18 cellular contexts compared by ENCODE assay signal in the genomic region with DNA sequence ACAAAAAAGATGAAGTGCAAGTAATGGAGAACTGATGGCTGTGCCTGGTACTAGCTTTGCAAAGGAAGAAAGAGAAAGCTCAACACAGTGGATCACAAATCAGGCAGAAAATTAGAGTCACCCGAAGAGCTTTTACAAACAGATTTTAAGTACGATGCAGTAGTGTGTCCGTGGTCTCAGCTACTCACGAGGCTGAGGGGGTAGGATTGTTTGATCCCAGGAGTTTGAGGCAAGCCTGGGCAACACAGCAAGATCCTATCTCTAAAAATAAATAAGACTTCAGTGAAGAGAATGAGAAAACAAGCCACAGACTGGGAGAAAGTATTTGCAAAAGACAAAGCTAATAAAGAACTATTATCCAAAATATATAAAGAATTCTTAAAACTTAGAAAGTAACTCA.
"Had no signal": no experiment of that assay in that cellular context is flagged by ENCODE, and none has a peak within 500 bp of the region (broad histone marks: within the 10 kb centered on the region; RNA-seq: fewer than 3 reads in every experiment).

No MANE protein-coding gene starts in this region.

- H3K27me3 ChIP-seq: adrenal gland, esophagus muscularis mucosa, gastroesophageal sphincter, neutrophil, sigmoid colon, upper lobe of right lung had no signal

- H3K27ac ChIP-seq: adrenal gland, esophagus muscularis mucosa, gastroesophageal sphincter, neutrophil, parathyroid adenoma, sigmoid colon, thoracic aorta, upper lobe of right lung had no signal

- H3K4me3 Mint-ChIP-seq: dendritic cell treated with granulocyte-macrophage colony-stimulating factor and Interleukin-4, amounts not matched to agents 40 ng/mL and 50 ng/mL, for 4 days; stimulated activated effector memory CD8-positive, alpha-beta T cell treated with anti-CD3 and anti-CD28 coated beads, Interleukin-12 subunit alpha, Interleukin-12 subunit beta, amount 100 ng/mL, for 72 hours had no signal

- H3K27me3 Mint-ChIP-seq: dendritic cell treated with granulocyte-macrophage colony-stimulating factor and Interleukin-4, amounts not matched to agents 40 ng/mL and 50 ng/mL, for 4 days; naive thymus-derived CD8-positive, alpha-beta T cell had no signal

- H3K9me3 ChIP-seq: adrenal gland, esophagus muscularis mucosa, gastroesophageal sphincter, mucosa of descending colon, neutrophil, sigmoid colon, SK-N-SH, thoracic aorta, upper lobe of right lung had no signal

- H3K9me3 Mint-ChIP-seq: dendritic cell treated with granulocyte-macrophage colony-stimulating factor and Interleukin-4, amounts not matched to agents 40 ng/mL and 50 ng/mL, for 4 days; stimulated activated effector memory CD8-positive, alpha-beta T cell treated with anti-CD3 and anti-CD28 coated beads, Interleukin-12 subunit alpha, Interleukin-12 subunit beta, amount 100 ng/mL, for 72 hours had no signal

- H3K4me3 ChIP-seq: adrenal gland, esophagus muscularis mucosa, gastroesophageal sphincter, mucosa of descending colon, sigmoid colon, thoracic aorta, upper lobe of right lung had no signal

- DNase-seq: activated naive CD4-positive, alpha-beta T cell treated with Interleukin-2 at 50 U/mL for 16 hours; adrenal gland; effector CD8-positive, alpha-beta T cell; left ventricle myocardium superior; mucosa of descending colon; naive thymus-derived CD8-positive, alpha-beta T cell; sigmoid colon; SK-N-SH; stimulated activated CD4-positive, alpha-beta T cell treated with anti-CD3 and anti-CD28 coated beads, Interleukin-4, amount 100 ng/mL, for 24 hours; upper lobe of right lung had no signal

- H3K36me3 ChIP-seq: adrenal gland, thoracic aorta had no signal

- H3K4me2 ChIP-seq: SK-N-SH had no signal

- H3K9ac ChIP-seq: parathyroid adenoma, SK-N-SH had no signal

- H2AFZ ChIP-seq: parathyroid adenoma had no signal

- H3K27ac Mint-ChIP-seq: dendritic cell treated with granulocyte-macrophage colony-stimulating factor and Interleukin-4, amounts not matched to agents 40 ng/mL and 50 ng/mL, for 4 days had no signal

- ATAC-seq: activated CD4-positive, CD25-positive, alpha-beta regulatory T cell treated with anti-CD3 and anti-CD28 coated beads, Interleukin-2, amount 50 U/mL, for 24 hours; gastroesophageal sphincter; left ventricle myocardium superior; mucosa of descending colon; naive thymus-derived CD8-positive, alpha-beta T cell; stimulated activated effector memory CD8-positive, alpha-beta T cell treated with anti-CD3 and anti-CD28 coated beads, Interleukin-12 subunit alpha, Interleukin-12 subunit beta, amount 100 ng/mL, for 72 hours; upper lobe of right lung had no signal
